Comparison of ENCODE assay signal across 11 cellular contexts in genomic region chr18:62781893-62782292, GRCh38.
DNase-seq lines count a peak whose midpoint lies in the region; FAIRE-seq and TF ChIP-seq lines count a peak whose summit lies in the region.
"Had no signal": no experiment of that assay in that cellular context is flagged by ENCODE, and none has a peak within 500 bp of the region (broad histone marks: within the 10 kb centered on the region; RNA-seq: fewer than 3 reads in every experiment).

No MANE protein-coding gene starts in this region.

- no peak overlapping the region for H2AFZ ChIP-seq in SK-N-SH (ENCODE audit: low read depth)

- peak overlapping the region; percentile 50 for H3K4me2 ChIP-seq in SK-N-SH
- H3K4me2 ChIP-seq: BLaER1 had no signal

- intact Hi-C loops in uterus (cut with DNase I; ENCODE audit: low total_unique reads), result no loop called here

- no peaks in the 10 kb centered on the region for H3K36me3 ChIP-seq in SK-N-SH (replicated peaks in 1 of 2; ENCODE audit: control insufficient read depth in 1 of 2, insufficient read depth in 2 of 2, low read length in 1 of 2)
- no peaks in the 10 kb centered on the region for H3K36me3 ChIP-seq in uterus

- FAIRE-seq in urothelium cell line (lab: Jason Lieb, UNC) (no peak), HTR-8/SVneo (lab: Jason Lieb, UNC) (no peak)

- TF ChIP-seq RAD21 in SK-N-SH (IDR thresholded peaks at IDR 0.05; ENCODE audit: low read length), result no peak

- peaks cover 40% of the 10 kb centered on the region for H3K79me2 ChIP-seq in SK-N-SH (ENCODE audit: insufficient read depth)

- H3K9me3 ChIP-seq in SK-N-SH (no peaks in the 10 kb centered on the region), uterus (no peaks in the 10 kb centered on the region)
- H3K9me3 ChIP-seq: BLaER1 had no signal

- no peaks in the 10 kb centered on the region for H3K9me2 ChIP-seq in SK-N-SH

- peaks cover 22% of the 10 kb centered on the region for H3F3A ChIP-seq in SK-N-SH (replicated peaks; ENCODE audit: insufficient read depth)

- no peaks in the 10 kb centered on the region for H3K27me3 ChIP-seq in SK-N-SH (ENCODE audit: insufficient read depth)
- H3K27me3 ChIP-seq in uterus, result no peaks in the 10 kb centered on the region
- H3K27me3 ChIP-seq: BLaER1 had no signal

- peak in 1 of 2 experiments; percentile 57; a peak in 1 of 4 replicates for TF ChIP-seq EP300 in SK-N-SH (IDR thresholded peaks at IDR 0.05; ENCODE audit: borderline replicate concordance in 1 of 2, low read depth in 1 of 2, low read length in 1 of 2)

- H3K27ac ChIP-seq in SK-N-SH (ENCODE audit: low read depth in 2 of 2, low read length in 1 of 2), result peak overlapping the region in 1 of 2 experiments; percentile 79; a peak in 3 of 4 replicates
- peak overlapping the region; percentile 69 to 82 for H3K27ac ChIP-seq in uterus
- H3K27ac ChIP-seq: BLaER1 had no signal

- TF ChIP-seq POLR2A in uterus (IDR thresholded peaks at IDR 0.05), result no peak

- no peaks in the 10 kb centered on the region for H4K20me1 ChIP-seq in SK-N-SH (ENCODE audit: insufficient read depth)

- WGBS in SK-N-SH (ENCODE audit: low lambda C conversion rate), result 32% methylated on average over 2 of the region's 2 CpGs

- peak overlapping the region; percentile 28; the same call in 1 of the 2 replicates for H3K9ac ChIP-seq in SK-N-SH
- H3K9ac ChIP-seq: BLaER1 had no signal

- TF ChIP-seq CTCF in SK-N-SH (IDR thresholded peaks at IDR 0.05) (no peak), foreskin fibroblast (IDR thresholded peaks at IDR 0.05; ENCODE audit: low read depth, low read length) (no peak), uterus (IDR thresholded peaks at IDR 0.05) (no peak)

- peak; percentile 59 for DNase-seq in NCI-H510A treated with DMSO at 0.1 percent for 48 hours (lab: John Stamatoyannopoulos, UW)
- DNase-seq in NCI-H510A (lab: John Stamatoyannopoulos, UW), result no peak
- no peak for DNase-seq in SK-N-SH
- DNase-seq in foreskin fibroblast, result peak; percentile 91 to 93
- DNase-seq in uterus, result peak; percentile 68 to 88
- DNase-seq in urothelium cell line (ENCODE audit: low spot score), result no peak
- no peak for DNase-seq in HTR-8/SVneo (ENCODE audit: insufficient read length, low spot score)
- no peak for DNase-seq in central memory CD4-positive, alpha-beta T cell
- DNase-seq: natural killer cell, NCI-H82 had no signal

- H3K4me1 ChIP-seq in SK-N-SH (ENCODE audit: control insufficient read depth in 1 of 2, insufficient read depth in 2 of 2, low read depth in 1 of 2, low read length in 1 of 2) (peaks cover 4 to 32% of the 10 kb centered on the region in 2 experiments), uterus (peaks cover 0 to 12% of the 10 kb centered on the region in 2 donors)

- CTCF ChIA-PET in SK-N-SH (lab: Yijun Ruan, JAX), result interaction anchor here (1.0 kb wide), 1 partner anchor 10 kb away, joined by 3 read pairs; no protein-coding TSS in a partner anchor

- H3K4me3 ChIP-seq in SK-N-SH (ENCODE audit: low read depth in 2 of 2, low read length in 1 of 2) (no peak overlapping the region), foreskin fibroblast (ENCODE audit: low read depth in 1 of 2, low read length in 2 of 2) (no peak overlapping the region), uterus (no peak overlapping the region)
- H3K4me3 ChIP-seq: BLaER1 had no signal

- POLR2A ChIA-PET in SK-N-SH (lab: Yijun Ruan, JAX), result no interaction called here

TF ChIP-seq in SK-N-SH, 30 proteins besides CTCF, POLR2A, EP300 and RAD21:
- TF ChIP-seq YY1 (IDR thresholded peaks at IDR 0.05; ENCODE audit: low read depth) (no peak), NFIC (IDR thresholded peaks at IDR 0.05; ENCODE audit: borderline replicate concordance) (peak; percentile 78), ZBTB33 (IDR thresholded peaks at IDR 0.05; ENCODE audit: borderline replicate concordance, low read depth) (peak; percentile 24; the same call in 1 of the 2 replicates), EZH2phosphoT487 (IDR thresholded peaks at IDR 0.05; ENCODE audit: borderline replicate concordance, low read depth) (no peak), PBX3 (IDR thresholded peaks at IDR 0.05) (peak; percentile 77), FOSL2 (IDR thresholded peaks at IDR 0.05; ENCODE audit: borderline replicate concordance, low read depth) (peak; percentile 59), FOXJ3 (CRISPR knock-in tag; IDR thresholded peaks at IDR 0.05) (no peak), TCF12 (IDR thresholded peaks at IDR 0.05) (peak; percentile 78), RXRA (IDR thresholded peaks at IDR 0.05; ENCODE audit: borderline replicate concordance, low read depth) (no peak), CHD2 (IDR thresholded peaks at IDR 0.05; ENCODE audit: low read length, partially characterized antibody) (no peak), MEF2A (IDR thresholded peaks at IDR 0.05; ENCODE audit: borderline replicate concordance, low read depth) (no peak), TAF1 (IDR thresholded peaks at IDR 0.05; ENCODE audit: borderline replicate concordance, low read depth, low read length) (no peak), POLR2AphosphoS5 (IDR thresholded peaks at IDR 0.05; ENCODE audit: low read depth, low read length) (no peak), JUND (IDR thresholded peaks at IDR 0.05) (peak; percentile 59), TEAD4 (IDR thresholded peaks at IDR 0.05; ENCODE audit: borderline replicate concordance, insufficient read depth) (peak; percentile 46; the same call in 1 of the 2 replicates), IRF3 (IDR thresholded peaks at IDR 0.05; ENCODE audit: low read depth, low read length) (no peak)

Comparison
In these comparisons a context has a peak if more than half of its experiments do, and no peak if none do; other contexts are left out.
1. DNase-seq: peak in NCI-H510A treated with DMSO at 0.1 percent for 48 hours (single experiment), foreskin fibroblast (2 of 2) and uterus (2 of 2); none in NCI-H510A (single experiment), SK-N-SH (single experiment), urothelium cell line (single experiment), HTR-8/SVneo (single experiment) and central memory CD4-positive, alpha-beta T cell (single experiment).